8 cellular contexts compared by ENCODE assay signal in genomic region chr6:159969204-159969912, GRCh38. TPM values are rescaled to one million over a fixed set of nuclear protein-coding genes. Genes with fewer than 3 reads are reported as not detected.
DNase-seq lines count a peak whose midpoint lies in the region; ATAC-seq and TF ChIP-seq lines count a peak whose summit lies in the region.

No MANE protein-coding gene starts in this region.

- DNase-seq in GM12864 (ENCODE audit: low read depth) (no peak), activated T-helper 1 cell treated with Interleukin-2 at 50 U/mL for 16 hours (ENCODE audit: low read depth) (peak; percentile 23), foreskin fibroblast (peak in 1 of 2 donors; percentile 59), ovary (peak; percentile 43 to 73 (median 67)), NOMO-1 treated with DMSO at 0.1 percent for 48 hours (lab: John Stamatoyannopoulos, UW; ENCODE audit: unreplicated experiment) (no peak), NCI-H128 (lab: John Stamatoyannopoulos, UW; ENCODE audit: unreplicated experiment) (no peak)

- no peak for TF ChIP-seq CTCF in GM12864 (IDR thresholded peaks at IDR 0.05; ENCODE audit: low read depth, low read length, missing control alignments)
- TF ChIP-seq CTCF in foreskin fibroblast (IDR thresholded peaks at IDR 0.05; ENCODE audit: low read depth, low read length): no peak
- TF ChIP-seq CTCF in ovary (IDR thresholded peaks at IDR 0.05): no peak

- H3K4me3 ChIP-seq in GM12864 (ENCODE audit: low read depth, low read length) (peak overlapping the region; percentile 89), foreskin fibroblast (ENCODE audit: low read depth in 1 of 2, low read length in 2 of 2) (peak overlapping the region; percentile 69 to 73), ovary (peak overlapping the region; percentile 96)

- H3K9me3 ChIP-seq in KOPT-K1 (ENCODE audit: insufficient read depth, low read length, poor library complexity, severe bottlenecking) (no peaks in the 10 kb centered on the region), ovary (no peaks in the 10 kb centered on the region)

- intact Hi-C loops in ovary (cut with DNase I): no loop called here

- H3K36me3 ChIP-seq in KOPT-K1 (ENCODE audit: insufficient read depth, low read length) (no peaks in the 10 kb centered on the region; the same call in 1 of the 2 replicates), ovary (no peaks in the 10 kb centered on the region)

- H3K4me1 ChIP-seq in ovary (ENCODE audit: insufficient read depth): peaks cover 16% of the 10 kb centered on the region

- no peaks in the 10 kb centered on the region for H3K27me3 ChIP-seq in ovary

- 0 to 1% (median 1%) methylated on average over 61 to 91 of the region's 91 CpGs for WGBS in ovary, 3 donors

- ATAC-seq in GM21825 (IDR thresholded peaks at IDR 0.05; ENCODE audit: unreplicated experiment): peak; percentile 25

- TF ChIP-seq EP300 in ovary (IDR thresholded peaks at IDR 0.05): no peak

- H3K27ac ChIP-seq in KOPT-K1 (ENCODE audit: low read depth, low read length, poor library complexity, severe bottlenecking): peak overlapping the region; percentile 89
- peak overlapping the region; percentile 89 to 90 for H3K27ac ChIP-seq in ovary

- no peak for TF ChIP-seq POLR2A in ovary (IDR thresholded peaks at IDR 0.05)

RNA-seq across cellular contexts. Expression of gene IGF2R, which starts 0.5 kb away (rescaled TPM):
- total RNA-seq in ovary: 10 to 100 TPM; 32.9 to 70.3 (median 49.2) TPM
- 100 to 1,000 TPM in 1 of 2 donors, 10 to 100 TPM in 1; 29.3 to 116 TPM for polyA plus RNA-seq in ovary

Comparison
In these comparisons a context has a peak if more than half of its experiments do, and no peak if none do; other contexts are left out.
1. DNase-seq: peak in activated T-helper 1 cell treated with Interleukin-2 at 50 U/mL for 16 hours (single experiment) and ovary (5 of 5); none in GM12864 (single experiment), NOMO-1 treated with DMSO at 0.1 percent for 48 hours (single experiment) and NCI-H128 (single experiment).
2. Peak in every context shown above with its lines, with median percentiles within 50 percentile points of each other: H3K4me3 ChIP-seq.